In genomic region chr17:2062571-2063183, GRCh38 we compare ENCODE assay signal across 10 cellular contexts. TPM values are rescaled to one million over a fixed set of nuclear protein-coding genes. Genes with fewer than 3 reads are reported as not detected.
DNase-seq lines count a peak whose midpoint lies in the region; ATAC-seq, FAIRE-seq and TF ChIP-seq lines count a peak whose summit lies in the region.
"Had no signal": no experiment of that assay in that cellular context is flagged by ENCODE, and none has a peak within 500 bp of the region (broad histone marks: within the 10 kb centered on the region; RNA-seq: fewer than 3 reads in every experiment).

No MANE protein-coding gene starts in this region.

- no peak for TF ChIP-seq CTCF in GM12878 (IDR thresholded peaks at IDR 0.05 in 2 of 3, conservative IDR thresholded peaks at IDR 0.05 in 1 of 3; ENCODE audit: control insufficient read depth in 2 of 3, extremely low read depth in 1 of 3, insufficient read depth in 1 of 3, low read depth in 3 of 3, low read length in 3 of 3)
- no peak for TF ChIP-seq CTCF in lung (IDR thresholded peaks at IDR 0.05; ENCODE audit: control extremely low read depth, extremely low read depth)
- TF ChIP-seq CTCF in thoracic aorta (IDR thresholded peaks at IDR 0.05) = no peak

- H3K4me3 Mint-ChIP-seq in activated CD4-positive, alpha-beta T cell treated with anti-CD3 and anti-CD28 coated beads, Interleukin-2, amount 10 ng/mL, durations not matched to agents 24 days and 14 days = no peak overlapping the region
- no peak overlapping the region for H3K4me3 Mint-ChIP-seq in activated CD4-positive, alpha-beta T cell treated with anti-CD3 and anti-CD28 coated beads for 36 hours

- no peaks in the 10 kb centered on the region; the same call in 2 of the 3 replicates for H3K9me3 ChIP-seq in GM12878 (replicated peaks; ENCODE audit: control insufficient read depth, insufficient read depth, low read length)
- peaks cover 0 to 2% of the 10 kb centered on the region in 2 donors for H3K9me3 ChIP-seq in lung (ENCODE audit: control insufficient read depth in 2 of 2, insufficient read depth in 1 of 2, low read length in 1 of 2)
- H3K9me3 ChIP-seq in thoracic aorta = no peaks in the 10 kb centered on the region

- no peak for DNase-seq in activated CD4-positive, alpha-beta T cell treated with anti-CD3 and anti-CD28 coated beads, Interleukin-2, amount 10 ng/mL, durations not matched to agents 24 days and 14 days
- no peak for DNase-seq in activated CD4-positive, alpha-beta T cell treated with anti-CD3 and anti-CD28 coated beads for 36 hours
- DNase-seq in GM12878 (ENCODE audit: low read depth, low spot score) (no peak), lung (ENCODE audit: low spot score) (no peak), thoracic aorta (ENCODE audit: low spot score) (no peak), NCI-H82 treated with DMSO at 0.1 percent for 48 hours (lab: John Stamatoyannopoulos, UW; ENCODE audit: unreplicated experiment) (no peak), activated gamma-delta T cell (lab: John Stamatoyannopoulos, UW) (no peak)
- DNase-seq: amniotic stem cell, NCI-H1092 treated with DMSO at 0.1 percent for 48 hours had no signal

- no peaks in the 10 kb centered on the region for H3K27me3 Mint-ChIP-seq in activated CD4-positive, alpha-beta T cell treated with anti-CD3 and anti-CD28 coated beads, Interleukin-2, amount 10 ng/mL, durations not matched to agents 24 days and 14 days
- H3K27me3 Mint-ChIP-seq in activated CD4-positive, alpha-beta T cell treated with anti-CD3 and anti-CD28 coated beads for 36 hours = peaks cover 9% of the 10 kb centered on the region

- H3K9me3 Mint-ChIP-seq in activated CD4-positive, alpha-beta T cell treated with anti-CD3 and anti-CD28 coated beads, Interleukin-2, amount 10 ng/mL, durations not matched to agents 24 days and 14 days = no peaks in the 10 kb centered on the region
- no peaks in the 10 kb centered on the region for H3K9me3 Mint-ChIP-seq in activated CD4-positive, alpha-beta T cell treated with anti-CD3 and anti-CD28 coated beads for 36 hours (ENCODE audit: low read depth)

- no TSS peak for BruUV-seq in GM12878 (replicated peaks; lab: Mats Ljungman, UMichigan)

- peak overlapping the region; percentile 76 for H3K27ac Mint-ChIP-seq in activated CD4-positive, alpha-beta T cell treated with anti-CD3 and anti-CD28 coated beads, Interleukin-2, amount 10 ng/mL, durations not matched to agents 24 days and 14 days
- H3K27ac Mint-ChIP-seq in activated CD4-positive, alpha-beta T cell treated with anti-CD3 and anti-CD28 coated beads for 36 hours = no peak overlapping the region

- no peak for TF ChIP-seq RAD21 in GM12878 (IDR thresholded peaks at IDR 0.05; ENCODE audit: insufficient read depth, low read depth, low read length)

- H3K27ac ChIP-seq in GM12878 (ENCODE audit: control insufficient read depth, insufficient read depth) = no peak overlapping the region; the same call in 1 of the 2 replicates
- H3K27ac ChIP-seq in lung (ENCODE audit: low read depth in 1 of 2, low read length in 1 of 2) = peak overlapping the region; percentile 63 to 72
- peak overlapping the region; percentile 48 to 56 for H3K27ac ChIP-seq in thoracic aorta

- SMC1A ChIA-PET in GM12878 (lab: Charles Lee; ENCODE audit: uncharacterized antibody, unreplicated experiment) = interaction anchor here (1.2 to 3.9 kb wide), 3 partner anchors 26 to 183 kb away, joined by 3 to 27 read pairs (median 20); no protein-coding TSS in a partner anchor

- RAD21 ChIA-PET in GM12878 (lab: Charles Lee; ENCODE audit: unreplicated experiment) = interaction anchor here (0.9 kb wide), 1 partner anchor 28 kb away, joined by 4 read pairs; no protein-coding TSS in a partner anchor

- H3K9ac ChIP-seq in GM12878 (ENCODE audit: control insufficient read depth, insufficient read depth, low read length) = no peak overlapping the region

- H3K36me3 ChIP-seq in GM12878 (ENCODE audit: control insufficient read depth in 2 of 2, insufficient read depth in 2 of 2, low read length in 1 of 2) (peaks cover 25 to 27% of the 10 kb centered on the region in 2 experiments), lung (ENCODE audit: control insufficient read depth in 2 of 2, insufficient read depth in 2 of 2, low read length in 2 of 2) (peaks cover 0 to 31% of the 10 kb centered on the region in 2 donors), thoracic aorta (peaks cover 12% of the 10 kb centered on the region)

- in situ Hi-C loops in GM12878 (cut with MboI) = loop anchor here (10.0 kb wide), 1 partner anchor 182 kb away; no protein-coding TSS in a partner anchor

- no peak overlapping the region for H3K4me2 ChIP-seq in GM12878 (ENCODE audit: control insufficient read depth, insufficient read depth)

- no peak for TF ChIP-seq EP300 in GM12878 (IDR thresholded peaks at IDR 0.05; ENCODE audit: borderline replicate concordance in 1 of 2, control insufficient read depth in 1 of 2, low read depth in 2 of 2, low read length in 2 of 2)

- no peak overlapping the region for H2AFZ ChIP-seq in GM12878 (ENCODE audit: control insufficient read depth, low read depth, low read length)

- peaks cover 45% of the 10 kb centered on the region for H3K4me1 Mint-ChIP-seq in activated CD4-positive, alpha-beta T cell treated with anti-CD3 and anti-CD28 coated beads, Interleukin-2, amount 10 ng/mL, durations not matched to agents 24 days and 14 days
- peaks cover 7% of the 10 kb centered on the region for H3K4me1 Mint-ChIP-seq in activated CD4-positive, alpha-beta T cell treated with anti-CD3 and anti-CD28 coated beads for 36 hours

- H3K27me3 ChIP-seq in GM12878 (replicated peaks in 1 of 2; ENCODE audit: control insufficient read depth in 2 of 2, insufficient read depth in 2 of 2, low read length in 1 of 2) (no peaks in the 10 kb centered on the region), lung (ENCODE audit: control insufficient read depth, insufficient read depth) (no peaks in the 10 kb centered on the region), thoracic aorta (replicated peaks; ENCODE audit: insufficient read depth) (no peaks in the 10 kb centered on the region)

- CTCF ChIA-PET in activated CD4-positive, alpha-beta T cell treated with anti-CD3 and anti-CD28 coated beads for 36 hours (lab: Charles Lee) = no interaction called here
- CTCF ChIA-PET in GM12878 (lab: Yijun Ruan, JAX) = no interaction called here

- POLR2A ChIA-PET in activated CD4-positive, alpha-beta T cell treated with anti-CD3 and anti-CD28 coated beads for 36 hours (lab: Charles Lee) = no interaction called here
- POLR2A ChIA-PET in GM12878 (lab: Charles Lee) = interaction anchor here (12.5 kb wide), 1 partner anchor 25 kb away, joined by 148 read pairs; no protein-coding TSS in a partner anchor

- H3K36me3 Mint-ChIP-seq in activated CD4-positive, alpha-beta T cell treated with anti-CD3 and anti-CD28 coated beads, Interleukin-2, amount 10 ng/mL, durations not matched to agents 24 days and 14 days (ENCODE audit: low read depth) = peaks cover 54% of the 10 kb centered on the region
- peaks cover 70% of the 10 kb centered on the region for H3K36me3 Mint-ChIP-seq in activated CD4-positive, alpha-beta T cell treated with anti-CD3 and anti-CD28 coated beads for 36 hours (ENCODE audit: low read depth)

- peaks cover 45% of the 10 kb centered on the region for H3K4me1 ChIP-seq in GM12878 (ENCODE audit: control insufficient read depth, insufficient read depth, low read length)
- peaks cover 0 to 32% of the 10 kb centered on the region in 2 donors for H3K4me1 ChIP-seq in lung (ENCODE audit: control insufficient read depth in 2 of 2, insufficient read depth in 2 of 2, low read length in 2 of 2)
- peaks cover 0 to 61% of the 10 kb centered on the region in 2 donors for H3K4me1 ChIP-seq in thoracic aorta (ENCODE audit: control insufficient read depth in 1 of 2, low read depth in 2 of 2)

- peak; percentile 81 for TF ChIP-seq POLR2A in GM12878 (IDR thresholded peaks at IDR 0.05; ENCODE audit: low read depth, low read length)

- peaks cover 27% of the 10 kb centered on the region for H3K79me2 ChIP-seq in GM12878 (ENCODE audit: control insufficient read depth, insufficient read depth, low read length)

- FAIRE-seq in GM12878 (lab: Jason Lieb, UNC) = no peak

- H3K4me3 ChIP-seq in GM12878 (no peak overlapping the region), lung (no peak overlapping the region), thoracic aorta (no peak overlapping the region)

- intact Hi-C loops in activated CD4-positive, alpha-beta T cell treated with anti-CD3 and anti-CD28 coated beads, Interleukin-2, amount 10 ng/mL, durations not matched to agents 24 days and 14 days (cut with micrococcal nuclease) = no loop called here
- intact Hi-C loops in activated CD4-positive, alpha-beta T cell treated with anti-CD3 and anti-CD28 coated beads for 36 hours (cut with DNase I, micrococcal nuclease) = loop anchor here in 1 of 2 experiments (2.0 kb wide), 1 partner anchor 108 kb away; no protein-coding TSS in a partner anchor
- intact Hi-C loops in GM12878 (cut with micrococcal nuclease; ENCODE audit: unreplicated experiment) = no loop called here

- no peak for ATAC-seq in activated CD4-positive, alpha-beta T cell treated with anti-CD3 and anti-CD28 coated beads for 36 hours
- ATAC-seq in GM12878 = no peak
- no peak for ATAC-seq in lung (ENCODE audit: insufficient read depth, low FRiP score)
- ATAC-seq in thoracic aorta (ENCODE audit: insufficient number of reproducible peaks, low FRiP score, low read depth) = no peak
- ATAC-seq in HG02981 (IDR thresholded peaks at IDR 0.05; ENCODE audit: unreplicated experiment) = no peak

- WGBS in GM12878 (ENCODE audit: insufficient coverage, insufficient replicate concordance, low lambda C conversion rate, missing lambda C conversion rate) = 65% methylated on average over 10 of the region's 11 CpGs
- WGBS in lung, 2 donors = 58 to 67% methylated on average over 11 of the region's 11 CpGs

- H4K20me1 ChIP-seq in GM12878 (ENCODE audit: control insufficient read depth, insufficient read depth) = no peaks in the 10 kb centered on the region

RNA-seq across cellular contexts. Expression of gene HIC1, which starts 7.8 kb away (rescaled TPM):
- 49.4 and 51.6 TPM in 2 replicates for total RNA-seq in activated CD4-positive, alpha-beta T cell treated with anti-CD3 and anti-CD28 coated beads, Interleukin-2, amount 10 ng/mL, durations not matched to agents 24 days and 14 days
- 10 to 100 TPM; 13.6 to 16.5 TPM for total RNA-seq in activated CD4-positive, alpha-beta T cell treated with anti-CD3 and anti-CD28 coated beads for 36 hours
- total RNA-seq in GM12878 (2013; cell fraction: nucleolus; rRNA removed) = 220 and 277 TPM in 2 replicates
- total RNA-seq in GM12878 (2014; rRNA removed) = 30.8 and 40.8 TPM in 2 replicates
- total RNA-seq in GM12878 (2014; rRNA removed; fragmentation: Illumina TruSeq; extraction: Trizol) = 4.6 and 4.9 TPM in 2 replicates
- 55.4 and 61.1 TPM in 2 replicates for total RNA-seq in GM12878 (2021)
- polyA plus RNA-seq in GM12878 (2011; ENCODE audit: low read depth) = 8.2 TPM
- polyA plus RNA-seq in GM12878 (2011; rRNA removed) = 4.2 and 10.5 TPM in 2 replicates
- polyA plus RNA-seq in GM12878 (2011; cell fraction: cytosol; rRNA removed) = 16.0 and 34.6 TPM in 2 replicates
- polyA plus RNA-seq in GM12878 (2011; cell fraction: nucleus; rRNA removed) = 88.9 and 92.7 TPM in 2 replicates
- 38.9 and 49.7 TPM in 2 replicates for polyA plus RNA-seq in GM12878 (2012)
- polyA plus RNA-seq in GM12878 (2014; fragmentation: Illumina TruSeq; extraction: Trizol) = 0.81 and 1.8 TPM in 2 replicates
- under 1 TPM; 0.11 to 0.57 TPM for polyA plus RNA-seq in GM12878 (2014; fragmentation: Nextera tagmentation; extraction: Ambion mirVana)
- polyA plus RNA-seq in GM12878 (2014; rRNA removed) = 26.5 and 40.9 TPM in 2 replicates
- 1 to 10 TPM; 2.0 to 4.9 TPM for polyA plus RNA-seq in GM12878 (2016; fragmentation: Nextera tagmentation; extraction: Ambion mirVana)
- 9.8 and 22.7 TPM in 2 replicates for polyA minus RNA-seq in GM12878 (2011; rRNA and poly(A)+ RNA removed)
- polyA minus RNA-seq in GM12878 (2011; cell fraction: cytosol; rRNA and poly(A)+ RNA removed) = 23.8 and 29.3 TPM in 2 replicates
- 47.3 and 88.0 TPM in 2 replicates for polyA minus RNA-seq in GM12878 (2011; cell fraction: nucleus; rRNA and poly(A)+ RNA removed)
- total RNA-seq in lung = 10 to 100 TPM; 28.9 to 34.8 TPM
- 10 to 100 TPM in 1 of 2 donors, 1 to 10 TPM in 1; 5.5 to 14.4 TPM for polyA plus RNA-seq in lung
- total RNA-seq in thoracic aorta = 10 to 100 TPM; 38.3 to 53.9 TPM

RNA-seq across cellular contexts. Expression of gene OVCA2, which starts 20.9 kb away (rescaled TPM):
- 36.5 and 37.7 TPM in 2 replicates for total RNA-seq in activated CD4-positive, alpha-beta T cell treated with anti-CD3 and anti-CD28 coated beads, Interleukin-2, amount 10 ng/mL, durations not matched to agents 24 days and 14 days
- 10 to 100 TPM; 31.4 to 38.6 TPM for total RNA-seq in activated CD4-positive, alpha-beta T cell treated with anti-CD3 and anti-CD28 coated beads for 36 hours
- total RNA-seq in GM12878 (2013; cell fraction: nucleolus; rRNA removed) = 4.1 and 4.5 TPM in 2 replicates
- total RNA-seq in GM12878 (2014; rRNA removed) (57.5 and 58.6 TPM in 2 replicates), GM12878 (2014; rRNA removed; fragmentation: Illumina TruSeq; extraction: Trizol) (25.5 and 29.1 TPM in 2 replicates), GM12878 (2021) (39.7 and 46.9 TPM in 2 replicates), lung (10 to 100 TPM; 11.1 to 31.7 TPM), thoracic aorta (10 to 100 TPM; 44.1 to 46.6 TPM)
- polyA plus RNA-seq in GM12878 (2011; ENCODE audit: low read depth) = 15.9 TPM
- polyA plus RNA-seq in GM12878 (2011; rRNA removed) (21.8 and 34.6 TPM in 2 replicates), GM12878 (2014; fragmentation: Illumina TruSeq; extraction: Trizol) (24.8 and 32.5 TPM in 2 replicates), GM12878 (2014; fragmentation: Nextera tagmentation; extraction: Ambion mirVana) (10 to 100 TPM in 1 of 2 experiments, 1 to 10 TPM in 1; 6.1 to 14.2 TPM), GM12878 (2014; rRNA removed) (49.5 and 59.8 TPM in 2 replicates), GM12878 (2016; fragmentation: Nextera tagmentation; extraction: Ambion mirVana) (10 to 100 TPM; 73.6 to 75.3 TPM), lung (10 to 100 TPM; 43.2 to 55.4 TPM)
- polyA plus RNA-seq in GM12878 (2011; cell fraction: cytosol; rRNA removed) = 57.5 and 70.9 TPM in 2 replicates
- 27.2 and 42.6 TPM in 2 replicates for polyA plus RNA-seq in GM12878 (2011; cell fraction: nucleus; rRNA removed)
- polyA plus RNA-seq in GM12878 (2012) = 26.0 and 30.9 TPM in 2 replicates
- polyA minus RNA-seq in GM12878 (2011; rRNA and poly(A)+ RNA removed) = 18.9 and 41.3 TPM in 2 replicates
- polyA minus RNA-seq in GM12878 (2011; cell fraction: cytosol; rRNA and poly(A)+ RNA removed) = 9.4 and 10.5 TPM in 2 replicates
- polyA minus RNA-seq in GM12878 (2011; cell fraction: nucleus; rRNA and poly(A)+ RNA removed) = 2.3 and 5.2 TPM in 2 replicates

RNA-seq across cellular contexts. Expression of gene DPH1, which starts 32.7 kb away (rescaled TPM):
- 50.8 and 55.9 TPM in 2 replicates for total RNA-seq in activated CD4-positive, alpha-beta T cell treated with anti-CD3 and anti-CD28 coated beads, Interleukin-2, amount 10 ng/mL, durations not matched to agents 24 days and 14 days
- 10 to 100 TPM; 29.1 to 37.0 TPM for total RNA-seq in activated CD4-positive, alpha-beta T cell treated with anti-CD3 and anti-CD28 coated beads for 36 hours
- total RNA-seq in GM12878 (2013; cell fraction: nucleolus; rRNA removed) = 111 and 119 TPM in 2 replicates
- 21.1 and 22.5 TPM in 2 replicates for total RNA-seq in GM12878 (2014; rRNA removed)
- 13.4 and 17.5 TPM in 2 replicates for total RNA-seq in GM12878 (2014; rRNA removed; fragmentation: Illumina TruSeq; extraction: Trizol)
- total RNA-seq in GM12878 (2021) = 20.2 and 21.3 TPM in 2 replicates
- polyA plus RNA-seq in GM12878 (2011; ENCODE audit: low read depth) = 13.9 TPM
- polyA plus RNA-seq in GM12878 (2011; rRNA removed) = 16.0 and 33.6 TPM in 2 replicates
- polyA plus RNA-seq in GM12878 (2011; cell fraction: cytosol; rRNA removed) = 39.9 and 44.5 TPM in 2 replicates
- 194 and 207 TPM in 2 replicates for polyA plus RNA-seq in GM12878 (2011; cell fraction: nucleus; rRNA removed)
- polyA plus RNA-seq in GM12878 (2012) = 32.2 and 34.3 TPM in 2 replicates
- 7.1 and 16.0 TPM in 2 replicates for polyA plus RNA-seq in GM12878 (2014; fragmentation: Illumina TruSeq; extraction: Trizol)
- under 1 TPM; 0.29 to 0.95 TPM for polyA plus RNA-seq in GM12878 (2014; fragmentation: Nextera tagmentation; extraction: Ambion mirVana)
- polyA plus RNA-seq in GM12878 (2014; rRNA removed) = 22.2 and 24.4 TPM in 2 replicates
- polyA plus RNA-seq in GM12878 (2016; fragmentation: Nextera tagmentation; extraction: Ambion mirVana) = 10 to 100 TPM; 19.0 to 22.0 TPM
- 23.5 and 37.9 TPM in 2 replicates for polyA minus RNA-seq in GM12878 (2011; rRNA and poly(A)+ RNA removed)
- polyA minus RNA-seq in GM12878 (2011; cell fraction: cytosol; rRNA and poly(A)+ RNA removed) = 12.2 and 19.2 TPM in 2 replicates
- polyA minus RNA-seq in GM12878 (2011; cell fraction: nucleus; rRNA and poly(A)+ RNA removed) = 38.8 and 48.8 TPM in 2 replicates
- 10 to 100 TPM; 32.7 to 37.8 TPM for total RNA-seq in lung
- polyA plus RNA-seq in lung = 10 to 100 TPM; 21.1 to 21.6 TPM
- total RNA-seq in thoracic aorta = 10 to 100 TPM; 46.0 to 61.1 TPM

RNA-seq across cellular contexts. Expression of gene RTN4RL1, which starts 37.5 kb away (rescaled TPM):
- 1.1 and 1.2 TPM in 2 replicates for total RNA-seq in activated CD4-positive, alpha-beta T cell treated with anti-CD3 and anti-CD28 coated beads, Interleukin-2, amount 10 ng/mL, durations not matched to agents 24 days and 14 days
- under 1 TPM; 0.11 to 0.18 TPM for total RNA-seq in activated CD4-positive, alpha-beta T cell treated with anti-CD3 and anti-CD28 coated beads for 36 hours
- 0.10 and 0.12 TPM in 2 replicates for total RNA-seq in GM12878 (2013; cell fraction: nucleolus; rRNA removed)
- 0.05 and 0.11 TPM in 2 replicates for total RNA-seq in GM12878 (2014; rRNA removed)
- total RNA-seq in GM12878 (2014; rRNA removed; fragmentation: Illumina TruSeq; extraction: Trizol) = not detected in 2 replicates
- total RNA-seq in GM12878 (2021) = 0.10 and 0.13 TPM in 2 replicates
- polyA plus RNA-seq in GM12878 (2011; ENCODE audit: low read depth) = not detected
- not detected in 2 replicates for polyA plus RNA-seq in GM12878 (2011; rRNA removed)
- 0.01 TPM in 1 of 2 replicates, not detected in the other for polyA plus RNA-seq in GM12878 (2011; cell fraction: cytosol; rRNA removed)
- 0.03 TPM in 1 of 2 replicates, not detected in the other for polyA plus RNA-seq in GM12878 (2011; cell fraction: nucleus; rRNA removed)
- 0.04 TPM in 1 of 2 replicates, not detected in the other for polyA plus RNA-seq in GM12878 (2012)
- polyA plus RNA-seq in GM12878 (2014; fragmentation: Illumina TruSeq; extraction: Trizol) = not detected in 2 replicates
- not detected for polyA plus RNA-seq in GM12878 (2014; fragmentation: Nextera tagmentation; extraction: Ambion mirVana)
- 0.03 and 0.08 TPM in 2 replicates for polyA plus RNA-seq in GM12878 (2014; rRNA removed)
- polyA plus RNA-seq in GM12878 (2016; fragmentation: Nextera tagmentation; extraction: Ambion mirVana) = not detected
- not detected in 2 replicates for polyA minus RNA-seq in GM12878 (2011; rRNA and poly(A)+ RNA removed)
- polyA minus RNA-seq in GM12878 (2011; cell fraction: cytosol; rRNA and poly(A)+ RNA removed) = not detected in 2 replicates
- polyA minus RNA-seq in GM12878 (2011; cell fraction: nucleus; rRNA and poly(A)+ RNA removed) = not detected in 2 replicates
- total RNA-seq in lung = 1 to 10 TPM in 1 of 2 donors, under 1 TPM in 1; 0.65 to 7.3 TPM
- 1 to 10 TPM; 1.2 to 3.5 TPM for polyA plus RNA-seq in lung
- total RNA-seq in thoracic aorta = 1 to 10 TPM; 5.4 to 8.0 TPM
